In genomic region chr16:89506113-89506504, GRCh38 we compare ENCODE assay signal across 7 cellular contexts. TPM values are rescaled to one million over a fixed set of nuclear protein-coding genes. Genes with fewer than 3 reads are reported as not detected.
DNase-seq lines count a peak whose midpoint lies in the region; ATAC-seq and TF ChIP-seq lines count a peak whose summit lies in the region.

No MANE protein-coding gene starts in this region.

- ATAC-seq in activated naive CD8-positive, alpha-beta T cell treated with anti-CD3 and anti-CD28 coated beads, Interleukin-2, amount 50 U/mL, for 24 hours, result no peak
- no peak for ATAC-seq in stimulated activated naive CD8-positive, alpha-beta T cell treated with anti-CD3 and anti-CD28 coated beads, Interleukin-15, amount 100 ng/mL, for 72 hours
- ATAC-seq in GM19328 (IDR thresholded peaks at IDR 0.05; ENCODE audit: unreplicated experiment), result no peak

- H3K27ac Mint-ChIP-seq in activated naive CD8-positive, alpha-beta T cell treated with anti-CD3 and anti-CD28 coated beads, Interleukin-2, amount 50 U/mL, for 24 hours, result peak overlapping the region; percentile 95
- peak overlapping the region; percentile 89 to 94 for H3K27ac Mint-ChIP-seq in stimulated activated naive CD8-positive, alpha-beta T cell treated with anti-CD3 and anti-CD28 coated beads, Interleukin-15, amount 100 ng/mL, for 72 hours

- DNase-seq in LNCaP clone FGC (ENCODE audit: low read depth) (peak; percentile 55), right atrium auricular region (ENCODE audit: low spot score) (no peak), OCI-M2 (lab: John Stamatoyannopoulos, UW; ENCODE audit: unreplicated experiment) (no peak), cerebellar cortex (ENCODE audit: low spot score) (no peak)
- no peak for DNase-seq in activated naive CD8-positive, alpha-beta T cell treated with anti-CD3 and anti-CD28 coated beads, Interleukin-2, amount 50 U/mL, for 24 hours
- no peak for DNase-seq in stimulated activated naive CD8-positive, alpha-beta T cell treated with anti-CD3 and anti-CD28 coated beads, Interleukin-15, amount 100 ng/mL, for 72 hours

- H3K4me1 ChIP-seq in right atrium auricular region, result peaks cover 0 to 53% of the 10 kb centered on the region in 2 donors

- no peaks in the 10 kb centered on the region for H3K9me3 Mint-ChIP-seq in activated naive CD8-positive, alpha-beta T cell treated with anti-CD3 and anti-CD28 coated beads, Interleukin-2, amount 50 U/mL, for 24 hours
- no peaks in the 10 kb centered on the region for H3K9me3 Mint-ChIP-seq in stimulated activated naive CD8-positive, alpha-beta T cell treated with anti-CD3 and anti-CD28 coated beads, Interleukin-15, amount 100 ng/mL, for 72 hours

- no peaks in the 10 kb centered on the region for H3K9me3 ChIP-seq in right atrium auricular region

- no peaks in the 10 kb centered on the region for H3K27me3 ChIP-seq in right atrium auricular region

- H3K36me3 ChIP-seq in right atrium auricular region, result peaks cover 8% of the 10 kb centered on the region

- peaks cover 41% of the 10 kb centered on the region for H3K4me1 Mint-ChIP-seq in activated naive CD8-positive, alpha-beta T cell treated with anti-CD3 and anti-CD28 coated beads, Interleukin-2, amount 50 U/mL, for 24 hours
- H3K4me1 Mint-ChIP-seq in stimulated activated naive CD8-positive, alpha-beta T cell treated with anti-CD3 and anti-CD28 coated beads, Interleukin-15, amount 100 ng/mL, for 72 hours, result peaks cover 35% of the 10 kb centered on the region

- no peak overlapping the region for H3K4me3 ChIP-seq in LNCaP clone FGC (ENCODE audit: low read depth, low read length)
- no peak overlapping the region for H3K4me3 ChIP-seq in right atrium auricular region

- H3K36me3 Mint-ChIP-seq in activated naive CD8-positive, alpha-beta T cell treated with anti-CD3 and anti-CD28 coated beads, Interleukin-2, amount 50 U/mL, for 24 hours (ENCODE audit: low read depth), result peaks cover 8% of the 10 kb centered on the region

- no peaks in the 10 kb centered on the region for H3K27me3 Mint-ChIP-seq in activated naive CD8-positive, alpha-beta T cell treated with anti-CD3 and anti-CD28 coated beads, Interleukin-2, amount 50 U/mL, for 24 hours
- no peaks in the 10 kb centered on the region for H3K27me3 Mint-ChIP-seq in stimulated activated naive CD8-positive, alpha-beta T cell treated with anti-CD3 and anti-CD28 coated beads, Interleukin-15, amount 100 ng/mL, for 72 hours

- H3K27ac ChIP-seq in right atrium auricular region, result peak overlapping the region; percentile 94 to 99

- TF ChIP-seq CTCF in LNCaP clone FGC (IDR thresholded peaks at IDR 0.05; ENCODE audit: control insufficient read depth, extremely low read depth, insufficient read depth) (no peak), right atrium auricular region (IDR thresholded peaks at IDR 0.05) (no peak)

- H3K4me3 Mint-ChIP-seq in activated naive CD8-positive, alpha-beta T cell treated with anti-CD3 and anti-CD28 coated beads, Interleukin-2, amount 50 U/mL, for 24 hours, result peak overlapping the region; percentile 95
- peak overlapping the region; percentile 74 to 80 for H3K4me3 Mint-ChIP-seq in stimulated activated naive CD8-positive, alpha-beta T cell treated with anti-CD3 and anti-CD28 coated beads, Interleukin-15, amount 100 ng/mL, for 72 hours

RNA-seq across cellular contexts. Expression of gene SPG7, which starts 2.1 kb away (rescaled TPM):
- 100 to 1,000 TPM in 1 of 2 donors, 10 to 100 TPM in 1; 72.8 to 216 TPM for total RNA-seq in right atrium auricular region

RNA-seq across cellular contexts. Expression of gene ANKRD11, which starts 15.7 kb away (rescaled TPM):
- total RNA-seq in right atrium auricular region, result 10 to 100 TPM; 55.2 to 68.1 TPM

RNA-seq across cellular contexts. Expression of gene RPL13, which starts 54.4 kb away (rescaled TPM):
- total RNA-seq in right atrium auricular region, result 1,000 to 10,000 TPM; 4,239 to 4,547 TPM
